17 cellular contexts compared by ENCODE assay signal in the genomic region with DNA sequence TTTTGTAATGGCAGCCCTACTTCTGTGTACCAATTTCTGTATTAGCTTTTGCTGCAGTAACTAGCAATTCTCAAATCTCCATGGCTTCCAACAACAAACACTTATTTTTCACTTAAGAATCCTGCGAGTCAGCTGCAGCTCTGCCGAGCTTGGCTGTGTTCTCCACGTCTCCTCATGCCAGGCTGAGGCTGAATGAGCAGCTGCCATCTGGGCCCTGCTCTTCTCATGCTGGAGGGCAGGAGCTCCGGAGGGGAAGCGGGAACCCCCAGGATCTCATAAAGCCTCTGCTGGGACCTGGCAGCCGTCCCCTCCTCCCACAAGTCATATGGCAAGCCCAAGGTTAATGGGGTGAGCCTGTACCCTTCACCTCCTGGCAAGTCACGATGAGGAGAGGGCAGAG.
"Had no signal": no experiment of that assay in that cellular context is flagged by ENCODE, and none has a peak within 500 bp of the region (broad histone marks: within the 10 kb centered on the region; RNA-seq: fewer than 3 reads in every experiment).

No MANE protein-coding gene starts in this region.

- H3K27me3 ChIP-seq: gastrocnemius medialis, heart left ventricle, right atrium auricular region had no signal

- H3K9me3 ChIP-seq: gastrocnemius medialis, heart left ventricle, neutrophil, right atrium auricular region had no signal

- DNase-seq: activated CD4-positive, alpha-beta T cell treated with anti-CD3 and anti-CD28 coated beads, Interleukin-2, amount 10 ng/mL, durations not matched to agents 24 days and 14 days; activated CD4-positive, CD25-positive, alpha-beta regulatory T cell; activated CD8-positive, alpha-beta memory T cell treated with anti-CD3 and anti-CD28 coated beads, Interleukin-2, amount 50 U/mL, for 48 hours; activated CD8-positive, alpha-beta T cell treated with anti-CD3 and anti-CD28 coated beads, Interleukin-2, amount 10 ng/mL, durations not matched to agents 7 days and 5 days; activated gamma-delta T cell; activated T-cell treated with anti-CD3 and anti-CD28 coated beads, Interleukin-2, amount 50 U/mL, for 72 hours; cerebellar nuclear complex; effector memory CD4-positive, alpha-beta T cell; gastrocnemius medialis; heart left ventricle; left colon; naive thymus-derived CD8-positive, alpha-beta T cell; stimulated activated CD4-positive, alpha-beta T cell treated with anti-CD3 and anti-CD28 coated beads, Interleukin-4, amount 100 ng/mL, for 24 hours; stimulated activated naive CD4-positive, alpha-beta T cell had no signal

- ATAC-seq: activated CD8-positive, alpha-beta T cell treated with anti-CD3 and anti-CD28 coated beads, Interleukin-2, amount 10 ng/mL, durations not matched to agents 7 days and 5 days; activated T-cell treated with anti-CD3 and anti-CD28 coated beads, Interleukin-2, amount 50 U/mL, for 72 hours; gastrocnemius medialis; heart left ventricle; left colon; naive thymus-derived CD8-positive, alpha-beta T cell had no signal

- H3K27ac ChIP-seq: gastrocnemius medialis, heart left ventricle, neutrophil, right atrium auricular region had no signal

- H3K4me1 ChIP-seq: right atrium auricular region had no signal

- H3K4me3 ChIP-seq: gastrocnemius medialis, heart left ventricle, right atrium auricular region, skin epidermis had no signal

- H3K36me3 ChIP-seq: gastrocnemius medialis, heart left ventricle, neutrophil, right atrium auricular region had no signal
